ENCODE assay signal across 8 cellular contexts in genomic region chr14:68792830-68793733, GRCh38. TPM values are rescaled to one million over a fixed set of nuclear protein-coding genes. Genes with fewer than 3 reads are reported as not detected.
A peak's percentile ranks its signal among the peaks of the same experiment; 100 is the strongest.
DNase-seq lines count a peak whose midpoint lies in the region; ATAC-seq and TF ChIP-seq lines count a peak whose summit lies in the region.

Gene ZFP36L1 (minus strand): TSS chr14:68793067. CDS start chr14:68792938, 129 bp downstream.

- ATAC-seq in left colon: peak; percentile 53
- no peak for ATAC-seq in HG03469 (IDR thresholded peaks at IDR 0.05; ENCODE audit: unreplicated experiment)

- H3K27me3 Mint-ChIP-seq in HFFc6 (ENCODE audit: insufficient read depth): peaks cover 52% of the 10 kb centered on the region
- H3K27me3 Mint-ChIP-seq in activated CD4-positive, alpha-beta T cell treated with anti-CD3 and anti-CD28 coated beads, Interleukin-2, amount 10 ng/mL, durations not matched to agents 7 days and 5 days: no peaks in the 10 kb centered on the region

- POLR2A ChIA-PET in activated CD4-positive, alpha-beta T cell treated with anti-CD3 and anti-CD28 coated beads, Interleukin-2, amount 10 ng/mL, durations not matched to agents 7 days and 5 days (lab: Charles Lee): interaction anchor here (0.6 to 3.4 kb wide), 10 partner anchors 11 to 258 kb away, joined by 3 to 17 read pairs (median 4); no protein-coding TSS in a partner anchor

- H3K9me3 Mint-ChIP-seq in HFFc6: peaks cover 9% of the 10 kb centered on the region; the same call in 1 of the 2 replicates
- no peaks in the 10 kb centered on the region for H3K9me3 Mint-ChIP-seq in activated CD4-positive, alpha-beta T cell treated with anti-CD3 and anti-CD28 coated beads, Interleukin-2, amount 10 ng/mL, durations not matched to agents 7 days and 5 days

- H3K27ac Mint-ChIP-seq in HFFc6: peak within 1 kb of the TSS; percentile 99
- H3K27ac Mint-ChIP-seq in activated CD4-positive, alpha-beta T cell treated with anti-CD3 and anti-CD28 coated beads, Interleukin-2, amount 10 ng/mL, durations not matched to agents 7 days and 5 days: peak within 1 kb of the TSS; percentile 100

- DNase-seq in GDM1 (lab: John Stamatoyannopoulos, UW): peak; percentile 80
- DNase-seq in HFFc6: peak; percentile 96
- peak; percentile 40 for DNase-seq in NCI-H2171 treated with DMSO at 0.1 percent for 48 hours (lab: John Stamatoyannopoulos, UW)
- peak; percentile 96 for DNase-seq in activated CD4-positive, alpha-beta T cell treated with anti-CD3 and anti-CD28 coated beads, Interleukin-2, amount 10 ng/mL, durations not matched to agents 7 days and 5 days
- DNase-seq in cortex of kidney (lab: John Stamatoyannopoulos, UW): peak; percentile 26
- peak; percentile 94 to 96 for DNase-seq in left colon
- DNase-seq in stimulated activated CD4-positive, alpha-beta T cell treated with anti-CD3 and anti-CD28 coated beads, Interleukin-1b, Interleukin-23, amount 100 ng/mL, for 4 hours (ENCODE audit: low read depth in 2 of 2): peak; percentile 79 to 91

- H3K4me1 Mint-ChIP-seq in HFFc6 (ENCODE audit: low read depth): peaks cover 52% of the 10 kb centered on the region
- H3K4me1 Mint-ChIP-seq in activated CD4-positive, alpha-beta T cell treated with anti-CD3 and anti-CD28 coated beads, Interleukin-2, amount 10 ng/mL, durations not matched to agents 7 days and 5 days: peaks cover 42% of the 10 kb centered on the region

- H3K4me3 Mint-ChIP-seq in HFFc6: peak within 1 kb of the TSS; percentile 95
- H3K4me3 Mint-ChIP-seq in activated CD4-positive, alpha-beta T cell treated with anti-CD3 and anti-CD28 coated beads, Interleukin-2, amount 10 ng/mL, durations not matched to agents 7 days and 5 days: peak within 1 kb of the TSS; percentile 88

- TF ChIP-seq CTCF in HFFc6 (IDR thresholded peaks at IDR 0.05): no peak; the same call in 1 of the 2 replicates

- intact Hi-C loops in left colon (cut with DNase I, micrococcal nuclease): no loop called here

- CTCF ChIA-PET in activated CD4-positive, alpha-beta T cell treated with anti-CD3 and anti-CD28 coated beads, Interleukin-2, amount 10 ng/mL, durations not matched to agents 7 days and 5 days (lab: Charles Lee): interaction anchor here (1.1 to 2.2 kb wide), 5 partner anchors 8 to 100 kb away, joined by 3 to 10 read pairs (median 4); no protein-coding TSS in a partner anchor

- peaks cover 46% of the 10 kb centered on the region for H3K36me3 Mint-ChIP-seq in HFFc6 (ENCODE audit: low read depth)
- H3K36me3 Mint-ChIP-seq in activated CD4-positive, alpha-beta T cell treated with anti-CD3 and anti-CD28 coated beads, Interleukin-2, amount 10 ng/mL, durations not matched to agents 7 days and 5 days (ENCODE audit: low read depth): peaks cover 51% of the 10 kb centered on the region

RNA-seq across cellular contexts. Expression of gene ZFP36L1, which starts in this region (rescaled TPM):
- total RNA-seq in HFFc6 (2021; fragmentation: NEBNext Ultra II Directional; extraction: Animal tissue kit (Norgen Biotek cat#: 25700)): 100 to 1,000 TPM; 135 to 161 (median 144) TPM
- 10 to 100 TPM; 81.7 to 82.2 TPM for total RNA-seq in activated CD4-positive, alpha-beta T cell treated with anti-CD3 and anti-CD28 coated beads, Interleukin-2, amount 10 ng/mL, durations not matched to agents 7 days and 5 days
- 100 to 1,000 TPM in 1 of 2 donors, 10 to 100 TPM in 1; 79.2 to 127 TPM for total RNA-seq in left colon

Comparison
In these comparisons a context has a peak if more than half of its experiments do, and no peak if none do; other contexts are left out.
1. DNase-seq: peak in every context shown above with its lines; median percentile 96 in HFFc6; 96 in activated CD4-positive, alpha-beta T cell treated with anti-CD3 and anti-CD28 coated beads, Interleukin-2, amount 10 ng/mL, durations not matched to agents 7 days and 5 days; 95 in left colon; 85 in stimulated activated CD4-positive, alpha-beta T cell treated with anti-CD3 and anti-CD28 coated beads, Interleukin-1b, Interleukin-23, amount 100 ng/mL, for 4 hours; 80 in GDM1; 40 in NCI-H2171 treated with DMSO at 0.1 percent for 48 hours; 26 in cortex of kidney.